In the genomic region with DNA sequence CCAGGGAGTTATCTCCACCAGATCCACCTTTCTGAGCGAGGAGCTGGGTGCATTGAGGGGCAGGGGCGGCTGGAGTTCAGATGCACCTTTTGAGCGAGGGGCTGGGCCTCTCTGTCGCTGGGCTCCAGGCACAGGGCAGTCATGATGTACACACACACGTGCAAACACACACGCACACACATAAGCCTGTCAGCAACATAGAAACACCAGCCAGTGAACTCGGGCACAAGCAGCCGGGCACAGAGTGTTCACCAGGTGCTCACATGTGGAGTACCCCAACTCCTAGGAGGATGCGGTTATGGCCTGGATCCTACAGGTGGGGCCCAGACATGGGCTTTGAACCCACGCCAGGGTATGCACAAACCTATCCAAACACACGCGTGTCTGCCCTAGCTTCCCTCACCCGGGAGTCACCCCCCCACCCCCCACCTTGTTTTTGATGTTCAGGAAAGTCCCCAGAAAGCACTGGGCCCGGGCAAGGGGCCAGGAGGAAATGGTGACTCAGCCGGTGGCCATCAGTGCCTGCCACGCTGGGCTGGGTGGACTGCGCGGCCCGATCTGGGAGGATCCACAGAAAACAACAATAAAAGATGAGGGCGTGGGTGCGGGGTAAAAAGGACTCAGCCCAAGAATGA, we compare ENCODE assay signal across 8 cellular contexts. TPM values are rescaled to one million over a fixed set of nuclear protein-coding genes. Genes with fewer than 3 reads are reported as not detected.
DNase-seq lines count a peak whose midpoint lies in the region.

No MANE protein-coding gene starts in this region.

- H3K27ac Mint-ChIP-seq in activated CD4-positive, alpha-beta T cell treated with anti-CD3 and anti-CD28 coated beads, Interleukin-2, amount 10 ng/mL, durations not matched to agents 7 days and 5 days: peak overlapping the region; percentile 91

- WGBS in thymus: 46% methylated on average over 21 of the region's 21 CpGs

- H3K9me3 Mint-ChIP-seq in activated CD4-positive, alpha-beta T cell treated with anti-CD3 and anti-CD28 coated beads, Interleukin-2, amount 10 ng/mL, durations not matched to agents 7 days and 5 days: peaks cover 4% of the 10 kb centered on the region

- H3K4me1 ChIP-seq in duodenal mucosa (ENCODE audit: control insufficient read depth in 1 of 2, insufficient read depth in 2 of 2, low read length in 2 of 2) (peaks cover 34 to 35% of the 10 kb centered on the region in 2 donors), muscle layer of duodenum (ENCODE audit: control insufficient read depth in 1 of 2, insufficient read depth in 2 of 2, low read length in 2 of 2) (peaks cover 7 to 11% of the 10 kb centered on the region in 2 donors), thymus (ENCODE audit: control insufficient read depth, insufficient read depth, low read length) (peaks cover 36% of the 10 kb centered on the region)

- no peaks in the 10 kb centered on the region for H3K27me3 ChIP-seq in duodenal mucosa (ENCODE audit: control insufficient read depth in 1 of 2, insufficient read depth in 2 of 2, low read length in 2 of 2)
- H3K27me3 ChIP-seq in muscle layer of duodenum (ENCODE audit: low read depth, low read length): no peaks in the 10 kb centered on the region
- no peaks in the 10 kb centered on the region for H3K27me3 ChIP-seq in thymus (ENCODE audit: control insufficient read depth, insufficient read depth)

- H3K4me3 ChIP-seq in duodenal mucosa (ENCODE audit: low read depth in 1 of 2, low read length in 2 of 2) (peak overlapping the region in 1 of 2 donors; percentile 40), muscle layer of duodenum (ENCODE audit: low read depth in 1 of 2, low read length in 2 of 2) (peak overlapping the region in 1 of 2 donors; percentile 17), thymus (ENCODE audit: low read length) (peak overlapping the region; percentile 0)

- peak overlapping the region; percentile 19 to 51 for H3K9ac ChIP-seq in duodenal mucosa (ENCODE audit: low read depth in 1 of 2, low read length in 2 of 2)

- CTCF ChIA-PET in activated CD4-positive, alpha-beta T cell treated with anti-CD3 and anti-CD28 coated beads, Interleukin-2, amount 10 ng/mL, durations not matched to agents 7 days and 5 days (lab: Charles Lee): interaction anchor here (1.1 to 1.6 kb wide), 2 partner anchors 10 to 14 kb away, joined by 3 to 6 read pairs; no protein-coding TSS in a partner anchor

- no peaks in the 10 kb centered on the region for H3K9me3 ChIP-seq in duodenal mucosa (ENCODE audit: control insufficient read depth in 1 of 2, low read length in 2 of 2)
- H3K9me3 ChIP-seq in muscle layer of duodenum (ENCODE audit: control insufficient read depth in 1 of 2, low read length in 2 of 2): no peaks in the 10 kb centered on the region
- no peaks in the 10 kb centered on the region for H3K9me3 ChIP-seq in thymus (ENCODE audit: control insufficient read depth)

- POLR2A ChIA-PET in activated CD4-positive, alpha-beta T cell treated with anti-CD3 and anti-CD28 coated beads, Interleukin-2, amount 10 ng/mL, durations not matched to agents 7 days and 5 days (lab: Charles Lee): no interaction called here

- H3K27ac ChIP-seq in duodenal mucosa (ENCODE audit: low read depth, low read length) (peak overlapping the region; percentile 48), muscle layer of duodenum (ENCODE audit: low read length) (peak overlapping the region; percentile 45), thymus (ENCODE audit: low read depth) (peak overlapping the region; percentile 90)

- peaks cover 66% of the 10 kb centered on the region for H3K4me1 Mint-ChIP-seq in activated CD4-positive, alpha-beta T cell treated with anti-CD3 and anti-CD28 coated beads, Interleukin-2, amount 10 ng/mL, durations not matched to agents 7 days and 5 days

- peaks cover 4% of the 10 kb centered on the region for H3K36me3 Mint-ChIP-seq in activated CD4-positive, alpha-beta T cell treated with anti-CD3 and anti-CD28 coated beads, Interleukin-2, amount 10 ng/mL, durations not matched to agents 7 days and 5 days (ENCODE audit: low read depth)

- H3K36me3 ChIP-seq in duodenal mucosa (ENCODE audit: control insufficient read depth in 1 of 2, insufficient read depth in 2 of 2, low read length in 2 of 2): no peaks in the 10 kb centered on the region
- H3K36me3 ChIP-seq in muscle layer of duodenum (ENCODE audit: control insufficient read depth in 1 of 2, insufficient read depth in 2 of 2, low read length in 2 of 2): no peaks in the 10 kb centered on the region
- H3K36me3 ChIP-seq in thymus (ENCODE audit: control insufficient read depth, insufficient read depth): no peaks in the 10 kb centered on the region

- no peaks in the 10 kb centered on the region for H3K27me3 Mint-ChIP-seq in activated CD4-positive, alpha-beta T cell treated with anti-CD3 and anti-CD28 coated beads, Interleukin-2, amount 10 ng/mL, durations not matched to agents 7 days and 5 days

- peak; percentile 55 for DNase-seq in NCI-H2029 (lab: John Stamatoyannopoulos, UW)
- no peak for DNase-seq in NCI-H2029 treated with DMSO at 0.1 percent for 48 hours (lab: John Stamatoyannopoulos, UW)
- DNase-seq in activated CD4-positive, alpha-beta T cell treated with anti-CD3 and anti-CD28 coated beads, Interleukin-2, amount 10 ng/mL, durations not matched to agents 7 days and 5 days: no peak
- DNase-seq in SIG-M5 treated with dmso at 0.1 percent for 504 hours (lab: John Stamatoyannopoulos, UW; ENCODE audit: unreplicated experiment): no peak
- DNase-seq in cerebellar nuclear complex (lab: John Stamatoyannopoulos, UW): no peak

- peak overlapping the region; percentile 41 for H3K4me3 Mint-ChIP-seq in activated CD4-positive, alpha-beta T cell treated with anti-CD3 and anti-CD28 coated beads, Interleukin-2, amount 10 ng/mL, durations not matched to agents 7 days and 5 days

RNA-seq across cellular contexts. Expression of a gene that starts 13.3 kb away (rescaled TPM):
- total RNA-seq in activated CD4-positive, alpha-beta T cell treated with anti-CD3 and anti-CD28 coated beads, Interleukin-2, amount 10 ng/mL, durations not matched to agents 7 days and 5 days: 10 to 100 TPM; 40.1 to 51.1 TPM
- 172 TPM for polyA plus RNA-seq in thymus

RNA-seq across cellular contexts. Expression of a gene that starts 54.3 kb away (rescaled TPM):
- not detected for total RNA-seq in activated CD4-positive, alpha-beta T cell treated with anti-CD3 and anti-CD28 coated beads, Interleukin-2, amount 10 ng/mL, durations not matched to agents 7 days and 5 days
- polyA plus RNA-seq in thymus: 0.27 TPM
